ENCODE assay signal across 22 cellular contexts in the genomic region with DNA sequence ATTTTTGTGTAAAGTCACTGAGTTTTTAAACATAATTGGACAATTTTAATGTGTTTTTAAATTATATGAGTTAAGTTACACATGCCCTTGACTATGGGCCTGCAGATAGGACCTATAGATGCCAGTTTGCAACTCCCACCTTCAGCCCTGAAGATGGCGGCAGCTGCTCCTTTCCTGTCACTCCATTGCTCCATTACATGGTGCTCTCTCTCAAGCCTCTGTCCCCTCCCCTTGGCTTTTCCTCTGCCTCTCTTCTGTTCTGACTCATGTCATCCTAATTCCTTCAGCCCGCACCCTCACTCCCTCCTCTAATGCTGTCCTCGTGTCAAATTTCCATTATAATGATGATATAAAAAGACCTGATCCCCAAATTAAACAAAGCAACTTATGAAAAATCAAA.
"Had no signal": no experiment of that assay in that cellular context is flagged by ENCODE, and none has a peak within 500 bp of the region (broad histone marks: within the 10 kb centered on the region; RNA-seq: fewer than 3 reads in every experiment).

No MANE protein-coding gene starts in this region.

- ATAC-seq: activated CD4-positive, CD25-positive, alpha-beta regulatory T cell treated with anti-CD3 and anti-CD28 coated beads, Interleukin-2, amount 50 U/mL, for 24 hours; natural killer cell; stimulated activated memory B cell treated with anti-CD40 and anti-IgM and Interleukin-4, amounts not matched to agents 10 μg/mL and 1 μg/mL and 100 μg/mL, for 72 hours; stimulated activated naive CD8-positive, alpha-beta T cell treated with anti-CD3 and anti-CD28 coated beads, Interleukin-15, amount 100 ng/mL, for 72 hours had no signal

- H3K4me3 ChIP-seq: breast epithelium, esophagus muscularis mucosa, upper lobe of left lung had no signal

- H3K9me3 Mint-ChIP-seq: activated CD4-positive, alpha-beta memory T cell treated with anti-CD3 and anti-CD28 coated beads, Interleukin-2, amount 10 ng/mL, durations not matched to agents 7 days and 5 days; activated CD4-positive, alpha-beta T cell treated with anti-CD3 and anti-CD28 coated beads, Interleukin-2, amount 10 ng/mL, durations not matched to agents 24 days and 14 days; activated naive CD4-positive, alpha-beta T cell treated with anti-CD3 and anti-CD28 coated beads, Interleukin-2, amount 10 ng/mL, durations not matched to agents 7 days and 5 days; activated T-cell treated with anti-CD3 and anti-CD28 coated beads, Interleukin-2, amount 50 U/mL, for 24 hours; dendritic cell treated with granulocyte-macrophage colony-stimulating factor and Interleukin-4, amounts not matched to agents 40 ng/mL and 50 ng/mL, for 4 days; natural killer cell; stimulated activated memory B cell treated with anti-CD40 and anti-IgM and Interleukin-4, amounts not matched to agents 10 μg/mL and 1 μg/mL and 100 μg/mL, for 72 hours; stimulated activated naive CD8-positive, alpha-beta T cell treated with anti-CD3 and anti-CD28 coated beads, Interleukin-15, amount 100 ng/mL, for 72 hours; T-helper 1 cell treated with Interleukin-12 subunit alpha and Interleukin-12 subunit beta and Interleukin-4 antibody, amounts not matched to agents 30 μg/mL and 1 μg/mL, for 36 hours had no signal

- H3K4me3 Mint-ChIP-seq: activated CD4-positive, alpha-beta memory T cell treated with anti-CD3 and anti-CD28 coated beads, Interleukin-2, amount 10 ng/mL, durations not matched to agents 7 days and 5 days; activated CD4-positive, alpha-beta T cell treated with anti-CD3 and anti-CD28 coated beads, Interleukin-2, amount 10 ng/mL, durations not matched to agents 24 days and 14 days; activated naive CD4-positive, alpha-beta T cell treated with anti-CD3 and anti-CD28 coated beads, Interleukin-2, amount 10 ng/mL, durations not matched to agents 7 days and 5 days; activated T-cell treated with anti-CD3 and anti-CD28 coated beads, Interleukin-2, amount 50 U/mL, for 24 hours; dendritic cell treated with granulocyte-macrophage colony-stimulating factor and Interleukin-4, amounts not matched to agents 40 ng/mL and 50 ng/mL, for 4 days; natural killer cell; stimulated activated memory B cell treated with anti-CD40 and anti-IgM and Interleukin-4, amounts not matched to agents 10 μg/mL and 1 μg/mL and 100 μg/mL, for 72 hours; stimulated activated naive CD8-positive, alpha-beta T cell treated with anti-CD3 and anti-CD28 coated beads, Interleukin-15, amount 100 ng/mL, for 72 hours; T-helper 1 cell treated with Interleukin-12 subunit alpha and Interleukin-12 subunit beta and Interleukin-4 antibody, amounts not matched to agents 30 μg/mL and 1 μg/mL, for 36 hours had no signal

- H3K36me3 ChIP-seq: breast epithelium, esophagus muscularis mucosa, upper lobe of left lung, WERI-Rb-1 had no signal

- DNase-seq: activated CD4-positive, alpha-beta memory T cell treated with anti-CD3 and anti-CD28 coated beads, Interleukin-2, amount 10 ng/mL, durations not matched to agents 7 days and 5 days; activated CD4-positive, alpha-beta T cell treated with anti-CD3 and anti-CD28 coated beads, Interleukin-2, amount 10 ng/mL, durations not matched to agents 24 days and 14 days; activated CD8-positive, alpha-beta memory T cell treated with anti-CD3 and anti-CD28 coated beads, Interleukin-2, amount 50 U/mL, for 48 hours; activated gamma-delta T cell; activated naive CD4-positive, alpha-beta T cell treated with anti-CD3 and anti-CD28 coated beads, Interleukin-2, amount 10 ng/mL, durations not matched to agents 7 days and 5 days; activated T-cell treated with anti-CD3 and anti-CD28 coated beads, Interleukin-2, amount 50 U/mL, for 24 hours; central memory CD4-positive, alpha-beta T cell; natural killer cell; retina; stimulated activated CD4-positive, alpha-beta T cell treated with anti-CD3 and anti-CD28 coated beads, Interleukin-4, amount 100 ng/mL, for 24 hours; stimulated activated naive CD8-positive, alpha-beta T cell treated with anti-CD3 and anti-CD28 coated beads, Interleukin-15, amount 100 ng/mL, for 72 hours; SW 1271; T-helper 9 cell; WERI-Rb-1 had no signal

- H3K27ac ChIP-seq: breast epithelium, esophagus muscularis mucosa, upper lobe of left lung, WERI-Rb-1 had no signal

- H3K27ac Mint-ChIP-seq: activated CD4-positive, alpha-beta memory T cell treated with anti-CD3 and anti-CD28 coated beads, Interleukin-2, amount 10 ng/mL, durations not matched to agents 7 days and 5 days; activated CD4-positive, alpha-beta T cell treated with anti-CD3 and anti-CD28 coated beads, Interleukin-2, amount 10 ng/mL, durations not matched to agents 24 days and 14 days; activated naive CD4-positive, alpha-beta T cell treated with anti-CD3 and anti-CD28 coated beads, Interleukin-2, amount 10 ng/mL, durations not matched to agents 7 days and 5 days; activated T-cell treated with anti-CD3 and anti-CD28 coated beads, Interleukin-2, amount 50 U/mL, for 24 hours; dendritic cell treated with granulocyte-macrophage colony-stimulating factor and Interleukin-4, amounts not matched to agents 40 ng/mL and 50 ng/mL, for 4 days; natural killer cell; progenitor cell of endocrine pancreas; stimulated activated memory B cell treated with anti-CD40 and anti-IgM and Interleukin-4, amounts not matched to agents 10 μg/mL and 1 μg/mL and 100 μg/mL, for 72 hours; T-helper 1 cell treated with Interleukin-12 subunit alpha and Interleukin-12 subunit beta and Interleukin-4 antibody, amounts not matched to agents 30 μg/mL and 1 μg/mL, for 36 hours had no signal

- H3K27me3 ChIP-seq: breast epithelium, upper lobe of left lung had no signal

- H3K36me3 Mint-ChIP-seq: activated naive CD4-positive, alpha-beta T cell treated with anti-CD3 and anti-CD28 coated beads, Interleukin-2, amount 10 ng/mL, durations not matched to agents 7 days and 5 days; natural killer cell; stimulated activated memory B cell treated with anti-CD40 and anti-IgM and Interleukin-4, amounts not matched to agents 10 μg/mL and 1 μg/mL and 100 μg/mL, for 72 hours had no signal

- H3K4me1 ChIP-seq: breast epithelium, esophagus muscularis mucosa had no signal

- H3K27me3 Mint-ChIP-seq: dendritic cell treated with granulocyte-macrophage colony-stimulating factor and Interleukin-4, amounts not matched to agents 40 ng/mL and 50 ng/mL, for 4 days had no signal

- H3K9me3 ChIP-seq: breast epithelium, esophagus muscularis mucosa, upper lobe of left lung had no signal

- H3K4me1 Mint-ChIP-seq: activated CD4-positive, alpha-beta memory T cell treated with anti-CD3 and anti-CD28 coated beads, Interleukin-2, amount 10 ng/mL, durations not matched to agents 7 days and 5 days; activated CD4-positive, alpha-beta T cell treated with anti-CD3 and anti-CD28 coated beads, Interleukin-2, amount 10 ng/mL, durations not matched to agents 24 days and 14 days; activated naive CD4-positive, alpha-beta T cell treated with anti-CD3 and anti-CD28 coated beads, Interleukin-2, amount 10 ng/mL, durations not matched to agents 7 days and 5 days; natural killer cell; stimulated activated memory B cell treated with anti-CD40 and anti-IgM and Interleukin-4, amounts not matched to agents 10 μg/mL and 1 μg/mL and 100 μg/mL, for 72 hours; stimulated activated naive CD8-positive, alpha-beta T cell treated with anti-CD3 and anti-CD28 coated beads, Interleukin-15, amount 100 ng/mL, for 72 hours had no signal
